8 cellular contexts compared by ENCODE assay signal in genomic region chr5:10761842-10762165, GRCh38. TPM values are rescaled to one million over a fixed set of nuclear protein-coding genes. Genes with fewer than 3 reads are reported as not detected.
DNase-seq lines count a peak whose midpoint lies in the region; ATAC-seq and TF ChIP-seq lines count a peak whose summit lies in the region.

No MANE protein-coding gene starts in this region.

- peak; percentile 7 for ATAC-seq in GM21526 (IDR thresholded peaks at IDR 0.05; ENCODE audit: low FRiP score, unreplicated experiment)
- no peak for ATAC-seq in psoas muscle
- no peak for ATAC-seq in GM19324 (IDR thresholded peaks at IDR 0.05; ENCODE audit: low FRiP score, unreplicated experiment)
- no peak for ATAC-seq in GM18520 (IDR thresholded peaks at IDR 0.05; ENCODE audit: unreplicated experiment)
- no peak for ATAC-seq in HG02642 (IDR thresholded peaks at IDR 0.05; ENCODE audit: poor library complexity, unreplicated experiment)

- H3K4me2 ChIP-seq in fibroblast of lung (ENCODE audit: extremely low read depth, insufficient read depth, low read length) = peak overlapping the region; percentile 83

- TF ChIP-seq CTCF in BE2C (IDR thresholded peaks at IDR 0.05; ENCODE audit: low read depth, low read length) (no peak), fibroblast of lung (conservative IDR thresholded peaks at IDR 0.05 in 1 of 2, IDR thresholded peaks at IDR 0.05 in 1 of 2; ENCODE audit: low read depth in 1 of 2, low read length in 2 of 2) (no peak), psoas muscle (IDR thresholded peaks at IDR 0.05) (no peak)

- H3K4me1 ChIP-seq in BE2C (peaks cover 3% of the 10 kb centered on the region; the same call in 1 of the 2 replicates), fibroblast of lung (ENCODE audit: control insufficient read depth, extremely low read depth, insufficient read depth, low read length) (peaks cover 9% of the 10 kb centered on the region), psoas muscle (peaks cover 9% of the 10 kb centered on the region)

- H4K20me1 ChIP-seq in fibroblast of lung (ENCODE audit: control insufficient read depth, extremely low read depth, insufficient read depth, low read length) = no peaks in the 10 kb centered on the region

- intact Hi-C loops in psoas muscle (cut with DNase I) = loop anchor here in 1 of 2 donors (10.0 kb wide), 1 partner anchor 307 kb away; no protein-coding TSS in a partner anchor

- peak overlapping the region; percentile 67 for H3K4me3 ChIP-seq in BE2C (ENCODE audit: low read depth, low read length)
- peak overlapping the region; percentile 41 to 57 (median 47) for H3K4me3 ChIP-seq in fibroblast of lung (replicated peaks in 1 of 4; ENCODE audit: control extremely low read depth in 1 of 4, insufficient read depth in 1 of 4, low read depth in 3 of 4, low read length in 4 of 4)
- H3K4me3 ChIP-seq in psoas muscle = peak overlapping the region; percentile 77

- H3K79me2 ChIP-seq in fibroblast of lung (ENCODE audit: control insufficient read depth, insufficient read depth, low read length) = peaks cover 38% of the 10 kb centered on the region

- DNase-seq in BE2C (no peak), SKM-1 (lab: John Stamatoyannopoulos, UW; ENCODE audit: unreplicated experiment) (peak; percentile 51), fibroblast of lung (ENCODE audit: low read depth in 2 of 2) (peak in 1 of 2 donors; percentile 37), psoas muscle (no peak)

- H3K27ac ChIP-seq in fibroblast of lung (ENCODE audit: insufficient read depth, low read length) (peak overlapping the region; percentile 91), psoas muscle (peak overlapping the region; percentile 82)

- peak overlapping the region; percentile 80 for H2AFZ ChIP-seq in fibroblast of lung (ENCODE audit: low read length)

- WGBS in psoas muscle, 3 donors = 44 to 50% (median 46%) methylated on average over 7 of the region's 7 CpGs

- H3K9ac ChIP-seq in fibroblast of lung (ENCODE audit: insufficient read depth, low read length) = peak overlapping the region; percentile 88

- H3K36me3 ChIP-seq in BE2C = no peaks in the 10 kb centered on the region
- no peaks in the 10 kb centered on the region for H3K36me3 ChIP-seq in fibroblast of lung (ENCODE audit: control insufficient read depth, insufficient read depth, low read length)
- H3K36me3 ChIP-seq in psoas muscle (ENCODE audit: insufficient read depth in 1 of 2, low read depth in 1 of 2) = no peaks in the 10 kb centered on the region

- H3K9me3 ChIP-seq in BE2C (no peaks in the 10 kb centered on the region), fibroblast of lung (ENCODE audit: control insufficient read depth, insufficient read depth, low read depth, low read length) (no peaks in the 10 kb centered on the region), psoas muscle (no peaks in the 10 kb centered on the region)

- H3K27me3 ChIP-seq in BE2C (no peaks in the 10 kb centered on the region), fibroblast of lung (ENCODE audit: control insufficient read depth, insufficient read depth, low read length) (no peaks in the 10 kb centered on the region), psoas muscle (ENCODE audit: insufficient read depth in 3 of 3, low read length in 2 of 3) (peaks cover 0 to 5% (median 0%) of the 10 kb centered on the region in 3 donors)

RNA-seq across cellular contexts. Expression of gene DAP, which starts 0.8 kb away (rescaled TPM):
- 61.0 TPM for polyA plus RNA-seq in BE2C (2012; ENCODE audit: insufficient read depth, insufficient read length, low read depth)
- total RNA-seq in fibroblast of lung (24.7 and 56.6 TPM in 2 replicates), psoas muscle (1 to 10 TPM; 3.6 to 8.1 (median 6.6) TPM)
- polyA plus RNA-seq in fibroblast of lung (158 and 197 TPM in 2 replicates), psoas muscle (1 to 10 TPM; 4.1 to 5.1 (median 4.9) TPM)
- 180 and 243 TPM in 2 replicates for polyA plus RNA-seq in fibroblast of lung (2012)
- 244 and 298 TPM in 2 replicates for polyA minus RNA-seq in fibroblast of lung (ENCODE audit: low replicate concordance)
